21 cellular contexts compared by ENCODE assay signal in the genomic region with DNA sequence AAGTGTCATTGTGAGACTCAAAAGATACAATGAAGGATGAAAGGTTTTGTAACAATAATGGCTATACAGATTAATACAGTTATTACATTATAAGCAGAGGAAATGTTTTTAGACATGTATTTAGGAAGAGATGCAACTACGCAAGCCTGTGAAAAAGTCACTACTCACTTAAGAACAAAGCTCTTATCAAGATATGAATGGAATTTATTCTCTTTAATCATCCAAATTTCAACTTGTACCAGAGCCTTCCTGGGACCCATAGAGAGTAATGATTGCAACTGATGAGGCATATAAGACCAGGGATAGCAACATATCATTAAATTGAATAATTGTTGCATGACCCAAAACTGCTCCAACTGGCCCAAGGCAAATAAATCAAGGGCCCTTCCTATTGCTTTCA. TPM values are rescaled to one million over a fixed set of nuclear protein-coding genes. Genes with fewer than 3 reads are reported as not detected.
A peak's percentile ranks its signal among the peaks of the same experiment; 100 is the strongest.
DNase-seq lines count a peak whose midpoint lies in the region; ATAC-seq and TF ChIP-seq lines count a peak whose summit lies in the region.
"Had no signal": no experiment of that assay in that cellular context is flagged by ENCODE, and none has a peak within 500 bp of the region (broad histone marks: within the 10 kb centered on the region; RNA-seq: fewer than 3 reads in every experiment).

No MANE protein-coding gene starts in this region.

- H3K9me3 ChIP-seq in SK-N-SH = no peaks in the 10 kb centered on the region
- H3K9me3 ChIP-seq in esophagus muscularis mucosa = no peaks in the 10 kb centered on the region
- H3K9me3 ChIP-seq: HAP-1, Peyer's patch, psoas muscle had no signal

- H3K4me3 Mint-ChIP-seq in nephron progenitor cell = no peak overlapping the region
- H3K4me3 Mint-ChIP-seq: activated CD8-positive, alpha-beta T cell treated with anti-CD3 and anti-CD28 coated beads for 36 hours; T-cell had no signal

- no peak for TF ChIP-seq EP300 in SK-N-SH (IDR thresholded peaks at IDR 0.05; ENCODE audit: borderline replicate concordance in 1 of 2, low read depth in 1 of 2, low read length in 1 of 2)
- no peak for TF ChIP-seq EP300 in esophagus muscularis mucosa (IDR thresholded peaks at IDR 0.05)

- peaks cover 6% of the 10 kb centered on the region for H3K27me3 Mint-ChIP-seq in nephron progenitor cell (ENCODE audit: low read depth, poor library complexity)

- H3K36me3 Mint-ChIP-seq in nephron progenitor cell (ENCODE audit: low read depth) = peaks cover 4% of the 10 kb centered on the region
- H3K36me3 Mint-ChIP-seq: T-cell had no signal

- H3K4me1 Mint-ChIP-seq in nephron progenitor cell = peaks cover 95% of the 10 kb centered on the region
- H3K4me1 Mint-ChIP-seq: T-cell had no signal

- H3K9ac ChIP-seq in SK-N-SH = peak overlapping the region; percentile 40; the same call in 1 of the 2 replicates

- CTCF ChIA-PET in SK-N-SH (lab: Yijun Ruan, JAX) = no interaction called here

- intact Hi-C loops in esophagus muscularis mucosa (cut with DNase I) = no loop called here

- no peaks in the 10 kb centered on the region for H3K9me2 ChIP-seq in SK-N-SH

- POLR2A ChIA-PET in SK-N-SH (lab: Yijun Ruan, JAX) = no interaction called here

- DNase-seq in SK-N-SH = no peak
- no peak for DNase-seq in esophagus muscularis mucosa (ENCODE audit: extremely low spot score)
- DNase-seq in nephron progenitor cell = no peak
- DNase-seq in omental fat pad (ENCODE audit: low spot score) = no peak
- DNase-seq in H4 (ENCODE audit: low spot score) = no peak
- DNase-seq: activated CD8-positive, alpha-beta T cell treated with anti-CD3 and anti-CD28 coated beads for 36 hours; cortex of kidney; DMS79 treated with DMSO at 0.1 percent for 48 hours; left cardiac atrium; NCI-H2081 treated with DMSO at 0.1 percent for 48 hours; NCI-H69; Peyer's patch; psoas muscle; T-cell had no signal

- H3K4me3 ChIP-seq in SK-N-SH (ENCODE audit: low read depth in 2 of 2, low read length in 1 of 2) (no peak overlapping the region), esophagus muscularis mucosa (no peak overlapping the region)
- H3K4me3 ChIP-seq: HAP-1, Peyer's patch, psoas muscle had no signal

- H3K27ac ChIP-seq in SK-N-SH (ENCODE audit: low read depth in 2 of 2, low read length in 1 of 2) (peak overlapping the region in 1 of 2 experiments; percentile 89; a peak in 3 of 4 replicates), esophagus muscularis mucosa (replicated peaks in 1 of 4) (peak overlapping the region; percentile 75 to 81 (median 76))
- H3K27ac ChIP-seq: 22Rv1, C4-2B, psoas muscle, VCaP had no signal

- H3K4me1 ChIP-seq in SK-N-SH (ENCODE audit: control insufficient read depth in 1 of 2, insufficient read depth in 2 of 2, low read depth in 1 of 2, low read length in 1 of 2) (peaks cover 3 to 16% of the 10 kb centered on the region in 2 experiments; a peak in 3 of 4 replicates), esophagus muscularis mucosa (peaks cover 10 to 27% (median 24%) of the 10 kb centered on the region in 4 donors)
- H3K4me1 ChIP-seq: HAP-1, psoas muscle had no signal

- TF ChIP-seq RAD21 in SK-N-SH (IDR thresholded peaks at IDR 0.05; ENCODE audit: low read length) = no peak

- TF ChIP-seq CTCF in SK-N-SH (IDR thresholded peaks at IDR 0.05) = no peak
- TF ChIP-seq CTCF in esophagus muscularis mucosa (IDR thresholded peaks at IDR 0.05) = no peak
- no peak for TF ChIP-seq CTCF in nephron progenitor cell (IDR thresholded peaks at IDR 0.05)
- TF ChIP-seq CTCF in omental fat pad (IDR thresholded peaks at IDR 0.05) = no peak

- ATAC-seq in SK-N-SH treated with all-trans-retinoic acid at 6 μM for 48 hours = no peak
- no peak for ATAC-seq in omental fat pad (ENCODE audit: low FRiP score)
- no peak for ATAC-seq in GM21786 (IDR thresholded peaks at IDR 0.05; ENCODE audit: unreplicated experiment)
- no peak for ATAC-seq in HG03196 (IDR thresholded peaks at IDR 0.05; ENCODE audit: unreplicated experiment)
- ATAC-seq: activated CD8-positive, alpha-beta T cell treated with anti-CD3 and anti-CD28 coated beads for 36 hours; psoas muscle; T-cell had no signal

- H3K4me2 ChIP-seq in SK-N-SH = no peak overlapping the region

- H3K79me2 ChIP-seq in SK-N-SH (ENCODE audit: insufficient read depth) = no peaks in the 10 kb centered on the region

- H3K27me3 ChIP-seq in SK-N-SH (ENCODE audit: insufficient read depth) = no peaks in the 10 kb centered on the region
- H3K27me3 ChIP-seq in esophagus muscularis mucosa = no peaks in the 10 kb centered on the region
- H3K27me3 ChIP-seq: Peyer's patch had no signal

- no peak for TF ChIP-seq POLR2A in esophagus muscularis mucosa (IDR thresholded peaks at IDR 0.05; ENCODE audit: low read depth)

- peak overlapping the region; percentile 58 for H2AFZ ChIP-seq in SK-N-SH (ENCODE audit: low read depth)

- peak overlapping the region; percentile 89 for H3K27ac Mint-ChIP-seq in nephron progenitor cell
- H3K27ac Mint-ChIP-seq: activated CD8-positive, alpha-beta T cell treated with anti-CD3 and anti-CD28 coated beads for 36 hours; T-cell had no signal

- H3K9me3 Mint-ChIP-seq in nephron progenitor cell = no peaks in the 10 kb centered on the region
- H3K9me3 Mint-ChIP-seq: activated CD8-positive, alpha-beta T cell treated with anti-CD3 and anti-CD28 coated beads for 36 hours; T-cell had no signal

- 77% methylated on average over 1 of the region's 1 CpG for WGBS in SK-N-SH (ENCODE audit: low lambda C conversion rate)
- 5% methylated on average over 1 of the region's 1 CpG for WGBS in esophagus muscularis mucosa

- peaks cover 17% of the 10 kb centered on the region for H3F3A ChIP-seq in SK-N-SH (replicated peaks; ENCODE audit: insufficient read depth)

- H3K36me3 ChIP-seq in SK-N-SH (replicated peaks in 1 of 2; ENCODE audit: control insufficient read depth in 1 of 2, insufficient read depth in 2 of 2, low read length in 1 of 2) = no peaks in the 10 kb centered on the region
- no peaks in the 10 kb centered on the region for H3K36me3 ChIP-seq in esophagus muscularis mucosa
- H3K36me3 ChIP-seq: HAP-1, Peyer's patch had no signal

- no peaks in the 10 kb centered on the region for H4K20me1 ChIP-seq in SK-N-SH (ENCODE audit: insufficient read depth)

TF ChIP-seq in SK-N-SH, 30 proteins besides CTCF, POLR2A, EP300 and RAD21 (continues in another document):
- TF ChIP-seq FOXM1 (IDR thresholded peaks at IDR 0.05; ENCODE audit: low read depth) (no peak), FOSL2 (IDR thresholded peaks at IDR 0.05; ENCODE audit: borderline replicate concordance, low read depth) (no peak), TAF1 (IDR thresholded peaks at IDR 0.05; ENCODE audit: borderline replicate concordance, low read depth, low read length) (no peak), ELF1 (IDR thresholded peaks at IDR 0.05) (no peak), RFX5 (IDR thresholded peaks at IDR 0.05; ENCODE audit: low read length) (no peak)
- TF ChIP-seq, protein P1, sequence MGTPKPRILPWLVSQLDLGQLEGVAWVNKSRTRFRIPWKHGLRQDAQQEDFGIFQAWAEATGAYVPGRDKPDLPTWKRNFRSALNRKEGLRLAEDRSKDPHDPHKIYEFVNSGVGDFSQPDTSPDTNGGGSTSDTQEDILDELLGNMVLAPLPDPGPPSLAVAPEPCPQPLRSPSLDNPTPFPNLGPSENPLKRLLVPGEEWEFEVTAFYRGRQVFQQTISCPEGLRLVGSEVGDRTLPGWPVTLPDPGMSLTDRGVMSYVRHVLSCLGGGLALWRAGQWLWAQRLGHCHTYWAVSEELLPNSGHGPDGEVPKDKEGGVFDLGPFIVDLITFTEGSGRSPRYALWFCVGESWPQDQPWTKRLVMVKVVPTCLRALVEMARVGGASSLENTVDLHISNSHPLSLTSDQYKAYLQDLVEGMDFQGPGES (IDR thresholded peaks at IDR 0.05; ENCODE audit: low read depth, low read length) = no peak

TF ChIP-seq in SK-N-SH treated with all-trans-retinoic acid at 6 μM for 48 hours, 23 proteins besides CTCF, POLR2A, EP300 and RAD21:
- TF ChIP-seq ZNF8 (CRISPR knock-in tag; IDR thresholded peaks at IDR 0.05) (no peak), PPARA (CRISPR knock-in tag; IDR thresholded peaks at IDR 0.05; ENCODE audit: borderline replicate concordance) (no peak)

RNA-seq across cellular contexts. Expression of gene P3H2, which starts 43.1 kb away (rescaled TPM):
- 2.8 and 3.3 TPM in 2 replicates for polyA plus RNA-seq in SK-N-SH (2012; rRNA removed)
- polyA plus RNA-seq in SK-N-SH (2012; cell fraction: cytosol; rRNA removed) = 3.9 and 5.2 TPM in 2 replicates
- polyA plus RNA-seq in SK-N-SH (2012; cell fraction: nucleus; rRNA removed) = 1.7 and 3.5 TPM in 2 replicates
- total RNA-seq in esophagus muscularis mucosa = 10 to 100 TPM; 15.6 to 41.5 (median 27.1) TPM
- 10 to 100 TPM in 2 of 4 donors, 1 to 10 TPM in 2; 3.4 to 11.7 (median 7.4) TPM for total RNA-seq in omental fat pad
- 22.7 and 28.7 TPM in 2 replicates for total RNA-seq in H4 (2014; rRNA removed; shearing (Covaris generic))
- total RNA-seq: activated CD8-positive, alpha-beta T cell treated with anti-CD3 and anti-CD28 coated beads for 36 hours had no signal
